9 cellular contexts compared by ENCODE assay signal in the genomic region with DNA sequence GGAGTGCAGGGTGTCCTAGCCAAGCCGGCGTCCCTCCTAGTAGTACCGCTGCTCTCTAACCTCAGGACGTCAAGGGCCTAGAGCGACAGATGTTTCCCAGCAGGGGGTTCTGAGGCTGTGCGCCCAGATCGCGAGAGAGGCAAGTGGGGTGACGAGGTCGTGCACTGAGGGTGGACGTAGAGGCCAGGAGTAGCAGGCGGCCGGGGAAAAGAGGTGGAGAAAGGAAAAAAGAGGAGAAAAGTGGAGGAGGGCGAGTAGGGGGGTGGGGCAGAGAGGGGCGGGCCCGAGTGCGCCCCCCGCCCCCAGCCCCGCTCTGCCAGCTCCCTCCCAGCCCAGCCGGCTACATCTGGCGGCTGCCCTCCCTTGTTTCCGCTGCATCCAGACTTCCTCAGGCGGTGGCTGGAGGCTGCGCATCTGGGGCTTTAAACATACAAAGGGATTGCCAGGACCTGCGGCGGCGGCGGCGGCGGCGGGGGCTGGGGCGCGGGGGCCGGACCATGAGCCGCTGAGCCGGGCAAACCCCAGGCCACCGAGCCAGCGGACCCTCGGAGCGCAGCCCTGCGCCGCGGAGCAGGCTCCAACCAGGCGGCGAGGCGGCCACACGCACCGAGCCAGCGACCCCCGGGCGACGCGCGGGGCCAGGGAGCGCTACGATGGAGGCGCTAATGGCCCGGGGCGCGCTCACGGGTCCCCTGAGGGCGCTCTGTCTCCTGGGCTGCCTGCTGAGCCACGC. TPM values are rescaled to one million over a fixed set of nuclear protein-coding genes. Genes with fewer than 3 reads are reported as not detected.
DNase-seq lines count a peak whose midpoint lies in the region; ATAC-seq and TF ChIP-seq lines count a peak whose summit lies in the region.
"Had no signal": no experiment of that assay in that cellular context is flagged by ENCODE, and none has a peak within 500 bp of the region (broad histone marks: within the 10 kb centered on the region; RNA-seq: fewer than 3 reads in every experiment).

TSS of gene MMP2 (plus strand) at position 372 of the 733 bp plus-strand sequence. CDS start at position 654, 282 bp downstream.

- H3K27me3 ChIP-seq in Caco-2 (replicated peaks; ENCODE audit: control insufficient read depth, insufficient read depth, low read length) (no peaks in the 10 kb centered on the region), RWPE2 (ENCODE audit: insufficient read depth, poor library complexity, severe bottlenecking) (no peaks in the 10 kb centered on the region), neuron (ENCODE audit: insufficient read depth, low read length) (peaks cover 30% of the 10 kb centered on the region)
- peaks cover 3% of the 10 kb centered on the region for H3K27me3 ChIP-seq in CD4-positive, alpha-beta memory T cell (ENCODE audit: insufficient read depth, low read length)

- H3K27me3 Mint-ChIP-seq in Caco-2 (ENCODE audit: insufficient read depth, unreplicated experiment) = peaks cover 15% of the 10 kb centered on the region
- H3K27me3 Mint-ChIP-seq in activated CD8-positive, alpha-beta memory T cell treated with anti-CD3 and anti-CD28 coated beads, Interleukin-2, amount 10 ng/mL, durations not matched to agents 7 days and 5 days = peaks cover 38% of the 10 kb centered on the region
- H3K27me3 Mint-ChIP-seq in CD4-positive, alpha-beta memory T cell = peaks cover 25 to 33% of the 10 kb centered on the region in 2 donors

- no TSS peak for BruUV-seq in Caco-2 (replicated peaks; lab: Mats Ljungman, UMichigan)

- H3K36me3 ChIP-seq in Caco-2 (ENCODE audit: control insufficient read depth, insufficient read depth, low read length) = no peaks in the 10 kb centered on the region
- H3K36me3 ChIP-seq in RWPE2 (ENCODE audit: low read depth) = no peaks in the 10 kb centered on the region
- no peaks in the 10 kb centered on the region for H3K36me3 ChIP-seq in neuron (ENCODE audit: insufficient read depth, low read length)
- no peaks in the 10 kb centered on the region for H3K36me3 ChIP-seq in CD4-positive, alpha-beta memory T cell (ENCODE audit: insufficient read depth, low read length)

- peaks cover 6% of the 10 kb centered on the region for H3K4me1 Mint-ChIP-seq in Caco-2 (ENCODE audit: low read depth, unreplicated experiment)
- H3K4me1 Mint-ChIP-seq in activated CD8-positive, alpha-beta memory T cell treated with anti-CD3 and anti-CD28 coated beads, Interleukin-2, amount 10 ng/mL, durations not matched to agents 7 days and 5 days = peaks cover 1% of the 10 kb centered on the region
- H3K4me1 Mint-ChIP-seq in CD4-positive, alpha-beta memory T cell = peaks cover 0 to 5% (median 0%) of the 10 kb centered on the region in 4 donors

- H3K4me3 ChIP-seq in Caco-2 (ENCODE audit: low read depth, low read length) (peak within 1 kb of the TSS; percentile 30), RWPE2 (ENCODE audit: severe bottlenecking) (peak within 1 kb of the TSS; percentile 35), neuron (ENCODE audit: low read length) (peak within 1 kb of the TSS; percentile 70)
- no peak within 1 kb of the TSS for H3K4me3 ChIP-seq in CD4-positive, alpha-beta memory T cell (ENCODE audit: low read length in 2 of 2)

- intact Hi-C loops in Caco-2 (cut with micrococcal nuclease; ENCODE audit: unreplicated experiment) = no loop called here
- intact Hi-C loops in CD4-positive, alpha-beta memory T cell (cut with micrococcal nuclease) = no loop called here

- no peak for DNase-seq in Caco-2
- no peak for DNase-seq in RWPE2 (ENCODE audit: low spot score)
- peak; percentile 61 for DNase-seq in fibroblast of the conjunctiva (ENCODE audit: low read depth)
- no peak for DNase-seq in activated naive CD4-positive, alpha-beta T cell treated with anti-CD3 and anti-CD28 coated beads, Interleukin-2, amount 50 U/mL, for 16 hours
- DNase-seq in NCI-H1436 treated with DMSO at 0.1 percent for 48 hours (lab: John Stamatoyannopoulos, UW) = no peak
- no peak for DNase-seq in activated CD8-positive, alpha-beta memory T cell treated with anti-CD3 and anti-CD28 coated beads, Interleukin-2, amount 10 ng/mL, durations not matched to agents 7 days and 5 days
- no peak for DNase-seq in CD4-positive, alpha-beta memory T cell

- H3K9me3 Mint-ChIP-seq in Caco-2 (ENCODE audit: unreplicated experiment) = no peaks in the 10 kb centered on the region
- H3K9me3 Mint-ChIP-seq in activated CD8-positive, alpha-beta memory T cell treated with anti-CD3 and anti-CD28 coated beads, Interleukin-2, amount 10 ng/mL, durations not matched to agents 7 days and 5 days (ENCODE audit: low read depth) = no peaks in the 10 kb centered on the region
- H3K9me3 Mint-ChIP-seq in CD4-positive, alpha-beta memory T cell = no peaks in the 10 kb centered on the region
- H3K9me3 Mint-ChIP-seq: central memory CD8-positive, alpha-beta T cell had no signal

- H3K4me3 Mint-ChIP-seq in Caco-2 (ENCODE audit: unreplicated experiment) = peak within 1 kb of the TSS; percentile 68
- H3K4me3 Mint-ChIP-seq in activated CD8-positive, alpha-beta memory T cell treated with anti-CD3 and anti-CD28 coated beads, Interleukin-2, amount 10 ng/mL, durations not matched to agents 7 days and 5 days = no peak within 1 kb of the TSS
- H3K4me3 Mint-ChIP-seq in CD4-positive, alpha-beta memory T cell = no peak within 1 kb of the TSS
- H3K4me3 Mint-ChIP-seq: central memory CD8-positive, alpha-beta T cell had no signal

- H3K9me3 ChIP-seq in Caco-2 (no peaks in the 10 kb centered on the region), RWPE2 (ENCODE audit: severe bottlenecking) (no peaks in the 10 kb centered on the region), neuron (ENCODE audit: low read length) (no peaks in the 10 kb centered on the region)
- no peaks in the 10 kb centered on the region for H3K9me3 ChIP-seq in CD4-positive, alpha-beta memory T cell (ENCODE audit: control insufficient read depth in 1 of 2, low read length in 2 of 2)

- no peak within 1 kb of the TSS for H3K27ac Mint-ChIP-seq in Caco-2 (ENCODE audit: unreplicated experiment)
- no peak within 1 kb of the TSS for H3K27ac Mint-ChIP-seq in activated CD8-positive, alpha-beta memory T cell treated with anti-CD3 and anti-CD28 coated beads, Interleukin-2, amount 10 ng/mL, durations not matched to agents 7 days and 5 days
- no peak within 1 kb of the TSS for H3K27ac Mint-ChIP-seq in CD4-positive, alpha-beta memory T cell

- peak within 1 kb of the TSS; percentile 93 for H2AFZ ChIP-seq in neuron (ENCODE audit: low read depth, low read length)

- CTCF ChIA-PET in Caco-2 (lab: Charles Lee) = no interaction called here
- CTCF ChIA-PET in activated CD8-positive, alpha-beta memory T cell treated with anti-CD3 and anti-CD28 coated beads, Interleukin-2, amount 10 ng/mL, durations not matched to agents 7 days and 5 days (lab: Charles Lee) = no interaction called here
- CTCF ChIA-PET in CD4-positive, alpha-beta memory T cell (lab: Charles Lee; ENCODE audit: partially characterized antibody) = interaction anchor here (3.0 kb wide), 1 partner anchor 14 kb away, joined by 12 read pairs; no protein-coding TSS in a partner anchor

- H3K4me1 ChIP-seq in Caco-2 = no peaks in the 10 kb centered on the region
- peaks cover 2% of the 10 kb centered on the region for H3K4me1 ChIP-seq in RWPE2 (ENCODE audit: insufficient read depth, poor library complexity, severe bottlenecking)
- H3K4me1 ChIP-seq in neuron (ENCODE audit: insufficient read depth, low read length) = peaks cover 13% of the 10 kb centered on the region
- no peaks in the 10 kb centered on the region for H3K4me1 ChIP-seq in CD4-positive, alpha-beta memory T cell (ENCODE audit: insufficient read depth, low read length)

- TF ChIP-seq CTCF in Caco-2 (IDR thresholded peaks at IDR 0.05; ENCODE audit: insufficient read depth in 1 of 2, low read depth in 1 of 2, low read length in 1 of 2, severe bottlenecking in 1 of 2, unreplicated experiment in 1 of 2) = no peak
- TF ChIP-seq CTCF in RWPE2 (IDR thresholded peaks at IDR 0.05; ENCODE audit: poor library complexity, severe bottlenecking) = no peak

- POLR2A ChIA-PET in Caco-2 (lab: Charles Lee) = no interaction called here
- POLR2A ChIA-PET in CD4-positive, alpha-beta memory T cell (lab: Charles Lee; ENCODE audit: partially characterized antibody) = no interaction called here

- no peak within 1 kb of the TSS for H3K27ac ChIP-seq in RWPE2 (ENCODE audit: poor library complexity, severe bottlenecking)
- no peak within 1 kb of the TSS for H3K27ac ChIP-seq in CD4-positive, alpha-beta memory T cell (ENCODE audit: low read depth, low read length)

- ATAC-seq in RWPE2 (ENCODE audit: low read depth) = peak; percentile 59
- ATAC-seq in activated CD8-positive, alpha-beta memory T cell treated with anti-CD3 and anti-CD28 coated beads, Interleukin-2, amount 10 ng/mL, durations not matched to agents 7 days and 5 days = no peak

- H3K36me3 Mint-ChIP-seq in Caco-2 (ENCODE audit: insufficient read depth, unreplicated experiment) = no peaks in the 10 kb centered on the region
- H3K36me3 Mint-ChIP-seq in activated CD8-positive, alpha-beta memory T cell treated with anti-CD3 and anti-CD28 coated beads, Interleukin-2, amount 10 ng/mL, durations not matched to agents 7 days and 5 days = no peaks in the 10 kb centered on the region
- no peaks in the 10 kb centered on the region for H3K36me3 Mint-ChIP-seq in CD4-positive, alpha-beta memory T cell

RNA-seq across cellular contexts. Expression of gene MMP2, which starts in this region (rescaled TPM):
- total RNA-seq in Caco-2 (2022) = 0.14 and 0.91 TPM in 2 replicates
- total RNA-seq in activated CD8-positive, alpha-beta memory T cell treated with anti-CD3 and anti-CD28 coated beads, Interleukin-2, amount 10 ng/mL, durations not matched to agents 7 days and 5 days = not detected
- under 1 TPM; 0.55 to 0.84 TPM for total RNA-seq in CD4-positive, alpha-beta memory T cell
- polyA plus RNA-seq in CD4-positive, alpha-beta memory T cell = not detected

Comparison
In these comparisons a context has a peak if more than half of its experiments do, and no peak if none do; other contexts are left out.
1. H3K4me3 ChIP-seq: peak in Caco-2 (single experiment), RWPE2 (single experiment) and neuron (single experiment); none in CD4-positive, alpha-beta memory T cell (0 of 2).